ENCODE assay signal across 18 cellular contexts in the genomic region with DNA sequence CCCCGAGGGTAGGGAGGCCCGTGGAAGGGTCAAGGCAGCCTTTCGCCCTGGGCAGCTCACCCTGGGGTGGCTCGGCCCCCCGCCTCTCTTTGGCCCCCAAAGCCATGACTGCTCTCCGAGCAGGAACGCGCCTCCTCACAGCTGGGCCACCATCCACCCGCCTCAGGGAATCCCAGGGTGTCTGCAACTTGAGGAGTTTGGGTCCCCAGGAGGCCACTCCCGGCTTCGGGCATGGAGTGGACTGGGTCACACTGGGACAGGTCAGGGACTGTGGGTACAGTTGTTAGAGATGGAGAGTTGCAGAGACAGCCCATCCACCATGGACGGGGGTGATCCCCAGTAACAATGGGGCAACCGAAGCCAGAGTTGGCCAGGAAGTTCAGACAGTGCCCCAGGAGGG. TPM values are rescaled to one million over a fixed set of nuclear protein-coding genes. Genes with fewer than 3 reads are reported as not detected.
"Had no signal": no experiment of that assay in that cellular context is flagged by ENCODE, and none has a peak within 500 bp of the region (broad histone marks: within the 10 kb centered on the region; RNA-seq: fewer than 3 reads in every experiment).

No MANE protein-coding gene starts in this region.

RNA-seq across cellular contexts. Expression of a gene that starts 19.8 kb away (rescaled TPM):
- total RNA-seq: activated naive CD4-positive, alpha-beta T cell treated with anti-CD3 and anti-CD28 coated beads for 36 hours; activated naive CD4-positive, alpha-beta T cell treated with anti-CD3 and anti-CD28 coated beads, Interleukin-2, amount 50 U/mL, for 72 hours; activated naive CD8-positive, alpha-beta T cell treated with anti-CD3 and anti-CD28 coated beads for 36 hours; activated naive CD8-positive, alpha-beta T cell treated with anti-CD3 and anti-CD28 coated beads, Interleukin-2, amount 10 ng/mL, durations not matched to agents 7 days and 5 days; activated T-cell treated with anti-CD3 and anti-CD28 coated beads, Interleukin-2, amount 50 U/mL, for 4 hours; activated T-cell treated with anti-CD3 and anti-CD28 coated beads, Interleukin-2, amount 50 U/mL, for 72 hours; activated T-helper 1 cell treated with anti-CD3 and anti-CD28 coated beads, Interleukin-12 subunit alpha, Interleukin-12 subunit beta, Interleukin-2, Interleukin-4 antibody, amounts not matched to agents 30 ng/mL and 10 ng/mL and 1 ng/mL, durations not matched to agents 14 hours and 24 hours and 36 hours; activated T-helper 17 cell treated with anti-CD3 and anti-CD28 coated beads, Interleukin-2, amount 50 U/mL, for 72 hours; activated T-helper 2 cell treated with anti-CD3 and anti-CD28 coated beads, Interferon-gamma antibody, Interleukin-2, Interleukin-4, amounts not matched to agents 10 μg/mL and 5 μg/mL and 100 μg/mL, durations not matched to agents 14 hours and 24 hours and 36 hours; adrenal gland; ascending aorta; astrocyte; body of pancreas; breast epithelium; cardiac muscle cell; cardiac septum; cerebellum; chondrocyte had no signal
